13 cellular contexts compared by ENCODE assay signal in the genomic region with DNA sequence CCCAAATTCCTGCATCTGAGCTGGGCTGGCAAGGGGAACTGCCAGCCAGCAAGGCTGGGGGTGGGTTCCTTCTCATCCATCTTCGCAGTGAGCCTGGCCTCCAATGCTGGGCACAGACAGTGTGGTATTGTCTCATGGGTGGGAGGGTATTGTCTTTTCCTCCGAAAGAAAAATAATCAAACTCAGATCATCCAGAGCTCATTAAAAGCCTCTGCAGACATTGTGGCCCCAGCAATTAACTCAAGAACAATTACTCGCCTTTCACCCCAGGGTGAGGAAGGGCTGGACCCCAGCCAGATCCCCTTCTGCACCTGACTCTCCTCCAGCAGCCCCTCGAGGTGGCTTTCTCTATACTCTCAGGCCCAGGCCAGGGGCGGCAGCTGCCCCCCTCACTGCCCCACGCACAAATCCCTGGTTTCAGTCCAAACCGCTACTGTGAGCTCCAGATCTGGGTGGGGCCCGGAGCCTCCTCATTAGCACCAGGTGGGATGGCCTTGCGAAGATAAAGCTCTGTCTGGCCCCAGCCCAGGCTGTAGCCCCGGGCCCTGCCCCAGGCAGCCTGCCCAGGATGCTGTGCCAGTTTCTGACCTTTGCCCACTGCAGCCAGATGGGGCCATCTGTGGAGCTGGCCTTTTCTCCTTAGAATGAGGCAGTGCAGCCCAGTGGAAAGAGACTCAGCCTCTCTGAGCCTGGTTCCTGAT. TPM values are rescaled to one million over a fixed set of nuclear protein-coding genes. Genes with fewer than 3 reads are reported as not detected.
DNase-seq lines count a peak whose midpoint lies in the region; ATAC-seq and TF ChIP-seq lines count a peak whose summit lies in the region.
"Had no signal": no experiment of that assay in that cellular context is flagged by ENCODE, and none has a peak within 500 bp of the region (broad histone marks: within the 10 kb centered on the region; RNA-seq: fewer than 3 reads in every experiment).

No MANE protein-coding gene starts in this region.

- H2BK12ac ChIP-seq in neuronal stem cell (ENCODE audit: low read length): no peak overlapping the region

- H2BK120ac ChIP-seq in neuronal stem cell (ENCODE audit: low read depth, low read length): no peak overlapping the region

- H3K9me3 ChIP-seq in neuronal stem cell (replicated peaks in 1 of 2; ENCODE audit: control insufficient read depth in 2 of 2, insufficient read depth in 1 of 2, low read depth in 1 of 2, low read length in 2 of 2): no peaks in the 10 kb centered on the region
- H3K9me3 ChIP-seq: ascending aorta, thoracic aorta had no signal

- H3K9me3 Mint-ChIP-seq in activated T-helper 17 cell treated with anti-CD3 and anti-CD28 coated beads, Interleukin-2, amount 50 U/mL, for 72 hours: no peaks in the 10 kb centered on the region
- H3K9me3 Mint-ChIP-seq in activated CD4-positive, alpha-beta memory T cell treated with anti-CD3 and anti-CD28 coated beads, Interleukin-2, amount 10 ng/mL, durations not matched to agents 7 days and 5 days: no peaks in the 10 kb centered on the region

- H2AFZ ChIP-seq in neuronal stem cell (ENCODE audit: low read length): no peak overlapping the region

- DNase-seq in EH (ENCODE audit: low read depth): peak; percentile 29
- DNase-seq in NCI-H2029 (lab: John Stamatoyannopoulos, UW): peak; percentile 55
- no peak for DNase-seq in neuronal stem cell (ENCODE audit: low spot score)
- DNase-seq in anterior cingulate cortex (lab: John Stamatoyannopoulos, UW): no peak
- no peak for DNase-seq in activated CD4-positive, alpha-beta memory T cell treated with anti-CD3 and anti-CD28 coated beads, Interleukin-2, amount 10 ng/mL, durations not matched to agents 7 days and 5 days
- no peak for DNase-seq in ACHN
- DNase-seq: activated CD8-positive, alpha-beta memory T cell treated with anti-CD3 and anti-CD28 coated beads for 24 hours; GOT3 had no signal

- WGBS in neuronal stem cell (ENCODE audit: extremely low coverage in 2 of 2, insufficient read length in 2 of 2, insufficient replicate concordance in 1 of 2), 2 donors: no CpG with 5 or more reads among the region's 10 CpGs

- POLR2A ChIA-PET in activated CD4-positive, alpha-beta memory T cell treated with anti-CD3 and anti-CD28 coated beads, Interleukin-2, amount 10 ng/mL, durations not matched to agents 7 days and 5 days (lab: Charles Lee): no interaction called here

- H2AK5ac ChIP-seq in neuronal stem cell (ENCODE audit: low read depth, low read length): peak overlapping the region; percentile 49

- no peak overlapping the region for H2BK5ac ChIP-seq in neuronal stem cell (ENCODE audit: low read length)

- H4K91ac ChIP-seq in neuronal stem cell (ENCODE audit: low read depth, low read length, poor library complexity): no peak overlapping the region

- H3K4ac ChIP-seq in neuronal stem cell (ENCODE audit: low read length): no peak overlapping the region

- H3K27ac ChIP-seq in VCaP (peak overlapping the region; percentile 14; the same call in 1 of the 2 replicates), neuronal stem cell (replicated peaks; ENCODE audit: low read length) (no peak overlapping the region)
- H3K27ac ChIP-seq: ascending aorta, thoracic aorta had no signal

- peaks cover 0 to 22% of the 10 kb centered on the region in 2 donors for H3K36me3 ChIP-seq in neuronal stem cell (replicated peaks in 1 of 2; ENCODE audit: control insufficient read depth in 2 of 2, insufficient read depth in 2 of 2, low read length in 2 of 2)
- H3K36me3 ChIP-seq: ascending aorta, thoracic aorta had no signal

- peaks cover 4% of the 10 kb centered on the region for H3K27me3 Mint-ChIP-seq in activated T-helper 17 cell treated with anti-CD3 and anti-CD28 coated beads, Interleukin-2, amount 50 U/mL, for 72 hours
- peaks cover 5% of the 10 kb centered on the region for H3K27me3 Mint-ChIP-seq in activated CD4-positive, alpha-beta memory T cell treated with anti-CD3 and anti-CD28 coated beads, Interleukin-2, amount 10 ng/mL, durations not matched to agents 7 days and 5 days

- no peak overlapping the region for H4K8ac ChIP-seq in neuronal stem cell (ENCODE audit: low read depth, low read length)

- H3K9ac ChIP-seq in neuronal stem cell (ENCODE audit: low read depth, low read length, poor library complexity): no peak overlapping the region

- H3K4me1 ChIP-seq in neuronal stem cell (ENCODE audit: control insufficient read depth in 2 of 2, insufficient read depth in 1 of 2, low read depth in 1 of 2, low read length in 2 of 2): peaks cover 0 to 3% of the 10 kb centered on the region in 2 donors
- H3K4me1 ChIP-seq: ascending aorta had no signal

- H3K27ac Mint-ChIP-seq in activated T-helper 17 cell treated with anti-CD3 and anti-CD28 coated beads, Interleukin-2, amount 50 U/mL, for 72 hours: no peak overlapping the region
- no peak overlapping the region for H3K27ac Mint-ChIP-seq in activated CD4-positive, alpha-beta memory T cell treated with anti-CD3 and anti-CD28 coated beads, Interleukin-2, amount 10 ng/mL, durations not matched to agents 7 days and 5 days

- no peak overlapping the region for H3K23ac ChIP-seq in neuronal stem cell (ENCODE audit: low read depth, low read length, poor library complexity)

- peaks cover 0 to 20% (median 0%) of the 10 kb centered on the region in 3 experiments for H3K27me3 ChIP-seq in neuronal stem cell (ENCODE audit: control insufficient read depth in 3 of 3, insufficient read depth in 3 of 3, low read depth in 1 of 3, low read length in 3 of 3)
- H3K27me3 ChIP-seq: ascending aorta had no signal

- H3K79me1 ChIP-seq in neuronal stem cell (ENCODE audit: low read depth, low read length): peaks cover 2% of the 10 kb centered on the region

- no peaks in the 10 kb centered on the region for H3K36me3 Mint-ChIP-seq in activated T-helper 17 cell treated with anti-CD3 and anti-CD28 coated beads, Interleukin-2, amount 50 U/mL, for 72 hours (ENCODE audit: low read depth)
- no peaks in the 10 kb centered on the region for H3K36me3 Mint-ChIP-seq in activated CD4-positive, alpha-beta memory T cell treated with anti-CD3 and anti-CD28 coated beads, Interleukin-2, amount 10 ng/mL, durations not matched to agents 7 days and 5 days (ENCODE audit: low read depth)

- no peak overlapping the region for H3K4me2 ChIP-seq in neuronal stem cell (ENCODE audit: insufficient read depth, low read length, poor library complexity, severe bottlenecking)

- no peak overlapping the region for H2BK15ac ChIP-seq in neuronal stem cell (ENCODE audit: low read length)

- H3K4me3 ChIP-seq in neuronal stem cell (ENCODE audit: low read length in 2 of 2): no peak overlapping the region
- H3K4me3 ChIP-seq: ascending aorta, thoracic aorta had no signal

- ATAC-seq in activated T-helper 17 cell treated with anti-CD3 and anti-CD28 coated beads, Interleukin-2, amount 50 U/mL, for 72 hours (replicated peaks): no peak

- no peak overlapping the region for H3K14ac ChIP-seq in neuronal stem cell (ENCODE audit: low read length)

- no peak overlapping the region for H3K4me3 Mint-ChIP-seq in activated T-helper 17 cell treated with anti-CD3 and anti-CD28 coated beads, Interleukin-2, amount 50 U/mL, for 72 hours
- H3K4me3 Mint-ChIP-seq in activated CD4-positive, alpha-beta memory T cell treated with anti-CD3 and anti-CD28 coated beads, Interleukin-2, amount 10 ng/mL, durations not matched to agents 7 days and 5 days: no peak overlapping the region

- no peak for TF ChIP-seq CTCF in VCaP (conservative IDR thresholded peaks at IDR 0.05)

- H3K4me1 Mint-ChIP-seq in activated T-helper 17 cell treated with anti-CD3 and anti-CD28 coated beads, Interleukin-2, amount 50 U/mL, for 72 hours: no peaks in the 10 kb centered on the region
- no peaks in the 10 kb centered on the region for H3K4me1 Mint-ChIP-seq in activated CD4-positive, alpha-beta memory T cell treated with anti-CD3 and anti-CD28 coated beads, Interleukin-2, amount 10 ng/mL, durations not matched to agents 7 days and 5 days

- CTCF ChIA-PET in activated CD4-positive, alpha-beta memory T cell treated with anti-CD3 and anti-CD28 coated beads, Interleukin-2, amount 10 ng/mL, durations not matched to agents 7 days and 5 days (lab: Charles Lee): no interaction called here

- no peak overlapping the region for H3K18ac ChIP-seq in neuronal stem cell (ENCODE audit: low read length)

- in situ Hi-C loops in ACHN (cut with HindIII; ENCODE audit: low pct_ligation_motif_present, low pct_unique_long_range_greater_than_20kb, low sequenced_read_pairs): no loop called here

RNA-seq across cellular contexts. Expression of gene KRT15, which starts 2.3 kb away (rescaled TPM):
- 0.01 TPM for polyA plus RNA-seq in neuronal stem cell (2013, experiment 1 of 2)
- 0.01 TPM for polyA plus RNA-seq in neuronal stem cell (2013, experiment 2 of 2)
- total RNA-seq in activated T-helper 17 cell treated with anti-CD3 and anti-CD28 coated beads, Interleukin-2, amount 50 U/mL, for 72 hours: not detected
- total RNA-seq in activated CD4-positive, alpha-beta memory T cell treated with anti-CD3 and anti-CD28 coated beads, Interleukin-2, amount 10 ng/mL, durations not matched to agents 7 days and 5 days: not detected

RNA-seq across cellular contexts. Expression of gene KRT19, which starts 7.1 kb away (rescaled TPM):
- 106 TPM for polyA plus RNA-seq in neuronal stem cell (2013, experiment 1 of 2)
- 103 TPM for polyA plus RNA-seq in neuronal stem cell (2013, experiment 2 of 2)
- total RNA-seq in activated T-helper 17 cell treated with anti-CD3 and anti-CD28 coated beads, Interleukin-2, amount 50 U/mL, for 72 hours: not detected
- total RNA-seq in activated CD4-positive, alpha-beta memory T cell treated with anti-CD3 and anti-CD28 coated beads, Interleukin-2, amount 10 ng/mL, durations not matched to agents 7 days and 5 days: not detected

RNA-seq across cellular contexts. Expression of gene KRT13, which starts 15.6 kb away (rescaled TPM):
- 0.01 TPM for polyA plus RNA-seq in neuronal stem cell (2013, experiment 1 of 2)
- not detected for polyA plus RNA-seq in neuronal stem cell (2013, experiment 2 of 2)
- not detected for total RNA-seq in activated T-helper 17 cell treated with anti-CD3 and anti-CD28 coated beads, Interleukin-2, amount 50 U/mL, for 72 hours
- not detected for total RNA-seq in activated CD4-positive, alpha-beta memory T cell treated with anti-CD3 and anti-CD28 coated beads, Interleukin-2, amount 10 ng/mL, durations not matched to agents 7 days and 5 days
- total RNA-seq: fibroblast of lung had no signal
- polyA plus RNA-seq: fibroblast of lung had no signal

RNA-seq across cellular contexts. Expression of gene KRT36, which starts 31.3 kb away (rescaled TPM):
- polyA plus RNA-seq in neuronal stem cell (2013, experiment 1 of 2): not detected
- polyA plus RNA-seq in neuronal stem cell (2013, experiment 2 of 2): not detected
- total RNA-seq in activated T-helper 17 cell treated with anti-CD3 and anti-CD28 coated beads, Interleukin-2, amount 50 U/mL, for 72 hours: not detected
- total RNA-seq in activated CD4-positive, alpha-beta memory T cell treated with anti-CD3 and anti-CD28 coated beads, Interleukin-2, amount 10 ng/mL, durations not matched to agents 7 days and 5 days: not detected
- total RNA-seq: ascending aorta, fibroblast of lung, thoracic aorta had no signal

RNA-seq across cellular contexts. Expression of gene KRT35, which starts 40.0 kb away (rescaled TPM):
- not detected for polyA plus RNA-seq in neuronal stem cell (2013, experiment 1 of 2)
- polyA plus RNA-seq in neuronal stem cell (2013, experiment 2 of 2): not detected
- total RNA-seq in activated T-helper 17 cell treated with anti-CD3 and anti-CD28 coated beads, Interleukin-2, amount 50 U/mL, for 72 hours: not detected
- total RNA-seq in activated CD4-positive, alpha-beta memory T cell treated with anti-CD3 and anti-CD28 coated beads, Interleukin-2, amount 10 ng/mL, durations not matched to agents 7 days and 5 days: not detected
- total RNA-seq: ascending aorta, fibroblast of lung, thoracic aorta had no signal
- polyA plus RNA-seq: fibroblast of lung had no signal

Comparison
In these comparisons a context has a peak if more than half of its experiments do, and no peak if none do; other contexts are left out.
1. DNase-seq: peak in EH (single experiment) and NCI-H2029 (single experiment); none in neuronal stem cell (single experiment), anterior cingulate cortex (0 of 58), activated CD4-positive, alpha-beta memory T cell treated with anti-CD3 and anti-CD28 coated beads, Interleukin-2, amount 10 ng/mL, durations not matched to agents 7 days and 5 days (single experiment) and ACHN (single experiment).